In genomic region chr9:73219985-73220626, GRCh38 we compare ENCODE assay signal across 7 cellular contexts.
DNase-seq lines count a peak whose midpoint lies in the region; ATAC-seq and TF ChIP-seq lines count a peak whose summit lies in the region.

No MANE protein-coding gene starts in this region.

- peak; percentile 88 for ATAC-seq in GM18861 (IDR thresholded peaks at IDR 0.05; ENCODE audit: unreplicated experiment)

- in situ Hi-C loops in KBM-7 (cut with MboI; ENCODE audit: low pct_unique_long_range_greater_than_20kb, low sequenced_read_pairs) = no loop called here

- no peak overlapping the region for H3K4me3 ChIP-seq in fibroblast of villous mesenchyme (ENCODE audit: low read depth, low read length)

- TF ChIP-seq CTCF in fibroblast of villous mesenchyme (IDR thresholded peaks at IDR 0.05; ENCODE audit: insufficient read depth, low read depth, low read length) = no peak

- DNase-seq in HCEC 1CT (peak; percentile 95), NCI-H226 (peak; percentile 81), fibroblast of villous mesenchyme (ENCODE audit: low read depth) (peak; percentile 63), cerebellum (ENCODE audit: low spot score) (no peak), anterior cingulate cortex (lab: John Stamatoyannopoulos, UW) (no peak), KBM-7 (no peak)

Comparison
In these comparisons a context has a peak if more than half of its experiments do, and no peak if none do; other contexts are left out.
1. DNase-seq: peak in HCEC 1CT (single experiment), NCI-H226 (single experiment) and fibroblast of villous mesenchyme (single experiment); none in cerebellum (single experiment), anterior cingulate cortex (0 of 58) and KBM-7 (single experiment).